In genomic region chrX:133983243-133983973, GRCh38 we compare ENCODE assay signal across 26 cellular contexts. TPM values are rescaled to one million over a fixed set of nuclear protein-coding genes. Genes with fewer than 3 reads are reported as not detected.
DNase-seq lines count a peak whose midpoint lies in the region; ATAC-seq, FAIRE-seq and TF ChIP-seq lines count a peak whose summit lies in the region.
"Had no signal": no experiment of that assay in that cellular context is flagged by ENCODE, and none has a peak within 500 bp of the region (broad histone marks: within the 10 kb centered on the region; RNA-seq: fewer than 3 reads in every experiment).

No MANE protein-coding gene starts in this region.

- peak; percentile 11 to 46 for DNase-seq in HAP-1 (ENCODE audit: low spot score in 2 of 2)
- no peak for DNase-seq in WTC11 (ENCODE audit: low spot score)
- peak; percentile 23 for DNase-seq in iPS-NIHi7 (ENCODE audit: extremely low spot score)
- DNase-seq in osteoblast (ENCODE audit: insufficient read length, low spot score, missing footprints) = peak; percentile 27
- no peak for DNase-seq in NCI-H2029 (lab: John Stamatoyannopoulos, UW)
- DNase-seq in BE2C = no peak
- DNase-seq in HTR-8/SVneo (ENCODE audit: insufficient read length, low spot score) = no peak
- no peak for DNase-seq in Calu3
- DNase-seq: activated CD4-positive, alpha-beta memory T cell treated with anti-CD3 and anti-CD28 coated beads for 36 hours; activated CD4-positive, CD25-positive, alpha-beta regulatory T cell treated with anti-CD3 and anti-CD28 coated beads, Interleukin-2, amount 50 U/mL, for 72 hours; activated T-cell treated with anti-CD3 and anti-CD28 coated beads, Interleukin-2, amount 50 U/mL, for 72 hours; central memory CD4-positive, alpha-beta T cell; HCEC 1CT; NCI-H146; nucleus accumbens; psoas muscle; sigmoid colon; stimulated activated CD4-positive, alpha-beta T cell treated with anti-CD3 and anti-CD28 coated beads, Interleukin-4, amount 100 ng/mL, for 4 hours; T-helper 2 cell; transverse colon had no signal

- H3K27ac ChIP-seq in osteoblast (ENCODE audit: low read depth, low read length) = no peak overlapping the region
- H3K27ac ChIP-seq: psoas muscle, sigmoid colon, transverse colon had no signal

- H3K4me1 ChIP-seq in HAP-1 (peaks cover 74% of the 10 kb centered on the region), osteoblast (ENCODE audit: insufficient read depth, low read length) (no peaks in the 10 kb centered on the region), BE2C (no peaks in the 10 kb centered on the region)
- H3K4me1 ChIP-seq: psoas muscle had no signal

- intact Hi-C loops in Calu3 (cut with micrococcal nuclease; ENCODE audit: unreplicated experiment) = no loop called here

- no peaks in the 10 kb centered on the region for H4K20me1 ChIP-seq in osteoblast (ENCODE audit: insufficient read depth, low read length)

- BruUV-seq in Calu3 (replicated peaks; lab: Mats Ljungman, UMichigan) = no TSS peak

- CTCF ChIA-PET in WTC11 (lab: Charles Lee) (no interaction called here), Calu3 (lab: Charles Lee) (interaction anchor here (0.6 kb wide), 1 partner anchor 71 kb away, joined by 3 read pairs; no protein-coding TSS in a partner anchor)

- H3K36me3 ChIP-seq in HAP-1 (replicated peaks) (peaks cover 8% of the 10 kb centered on the region; the same call in 1 of the 2 replicates), osteoblast (ENCODE audit: insufficient read depth, low read length) (no peaks in the 10 kb centered on the region), BE2C (no peaks in the 10 kb centered on the region)
- H3K36me3 ChIP-seq: sigmoid colon, transverse colon had no signal

- TF ChIP-seq CTCF in WTC11 (IDR thresholded peaks at IDR 0.05) = no peak
- no peak for TF ChIP-seq CTCF in osteoblast (IDR thresholded peaks at IDR 0.05; ENCODE audit: extremely low read depth, low read depth, low read length)
- TF ChIP-seq CTCF in BE2C (IDR thresholded peaks at IDR 0.05; ENCODE audit: low read depth, low read length) = no peak
- TF ChIP-seq CTCF in Calu3 (IDR thresholded peaks at IDR 0.05; ENCODE audit: unreplicated experiment) = no peak

- no peaks in the 10 kb centered on the region for H3K79me2 ChIP-seq in osteoblast (ENCODE audit: insufficient read depth, low read length)

- POLR2A ChIA-PET in WTC11 (lab: Charles Lee) = no interaction called here

- H3K27me3 ChIP-seq in HAP-1 (ENCODE audit: low read depth) = no peaks in the 10 kb centered on the region
- no peaks in the 10 kb centered on the region for H3K27me3 ChIP-seq in osteoblast (ENCODE audit: insufficient read depth, low read length)
- H3K27me3 ChIP-seq in BE2C = no peaks in the 10 kb centered on the region

- H3K4me2 ChIP-seq in osteoblast (ENCODE audit: insufficient read depth, low read length) = no peak overlapping the region

- FAIRE-seq in HTR-8/SVneo (lab: Jason Lieb, UNC) = no peak
- FAIRE-seq: G401.6 had no signal

- no peaks in the 10 kb centered on the region for H3K9me3 Mint-ChIP-seq in WTC11
- no peaks in the 10 kb centered on the region for H3K9me3 Mint-ChIP-seq in Calu3 (ENCODE audit: low read depth, unreplicated experiment)
- H3K9me3 Mint-ChIP-seq: activated CD4-positive, alpha-beta memory T cell treated with anti-CD3 and anti-CD28 coated beads for 36 hours; activated T-cell treated with anti-CD3 and anti-CD28 coated beads, Interleukin-2, amount 50 U/mL, for 72 hours had no signal

- no peaks in the 10 kb centered on the region for H3K36me3 Mint-ChIP-seq in WTC11
- peaks cover 4% of the 10 kb centered on the region for H3K36me3 Mint-ChIP-seq in Calu3 (ENCODE audit: insufficient read depth, unreplicated experiment)
- H3K36me3 Mint-ChIP-seq: activated CD4-positive, alpha-beta memory T cell treated with anti-CD3 and anti-CD28 coated beads for 36 hours had no signal

- H3K4me3 ChIP-seq in HAP-1 (peak overlapping the region; percentile 50), osteoblast (ENCODE audit: insufficient read depth, low read length) (no peak overlapping the region), BE2C (ENCODE audit: low read depth, low read length) (no peak overlapping the region)
- H3K4me3 ChIP-seq: psoas muscle, sigmoid colon, transverse colon had no signal

- H3K27ac Mint-ChIP-seq in WTC11 (no peak overlapping the region), Calu3 (ENCODE audit: unreplicated experiment) (no peak overlapping the region)
- H3K27ac Mint-ChIP-seq: activated CD4-positive, alpha-beta memory T cell treated with anti-CD3 and anti-CD28 coated beads for 36 hours; activated T-cell treated with anti-CD3 and anti-CD28 coated beads, Interleukin-2, amount 50 U/mL, for 72 hours had no signal

- in situ Hi-C loops in HAP-1 (cut with MboI; ENCODE audit: low sequenced_read_pairs) = no loop called here

- H2AFZ ChIP-seq in osteoblast (ENCODE audit: low read length) = no peak overlapping the region

- ATAC-seq in WTC11 = no peak
- ATAC-seq: activated T-cell treated with anti-CD3 and anti-CD28 coated beads, Interleukin-2, amount 50 U/mL, for 72 hours; esophagus mucosa; psoas muscle had no signal

- peaks cover 47% of the 10 kb centered on the region for H3K4me1 Mint-ChIP-seq in WTC11
- no peaks in the 10 kb centered on the region for H3K4me1 Mint-ChIP-seq in Calu3 (ENCODE audit: low read depth, unreplicated experiment)

- peaks cover 21% of the 10 kb centered on the region for H3K27me3 Mint-ChIP-seq in WTC11 (ENCODE audit: low read depth)
- H3K27me3 Mint-ChIP-seq in Calu3 (ENCODE audit: unreplicated experiment) = peaks cover 16% of the 10 kb centered on the region

- H3K9me3 ChIP-seq in HAP-1 (no peaks in the 10 kb centered on the region), osteoblast (ENCODE audit: low read depth, low read length) (no peaks in the 10 kb centered on the region), BE2C (no peaks in the 10 kb centered on the region)
- H3K9me3 ChIP-seq: psoas muscle, sigmoid colon, transverse colon had no signal

- H3K4me3 Mint-ChIP-seq in WTC11 (peak overlapping the region; percentile 77), Calu3 (ENCODE audit: low read depth, unreplicated experiment) (no peak overlapping the region)

TF ChIP-seq in WTC11, 78 proteins besides CTCF, POLR2A, EP300 and RAD21:
- TF ChIP-seq ZSCAN18 (CRISPR knock-in tag; IDR thresholded peaks at IDR 0.05) (no peak), USF2 (CRISPR knock-in tag; IDR thresholded peaks at IDR 0.05) (peak; percentile 60)

RNA-seq across cellular contexts. Expression of gene GPC3, which starts 2.0 kb away (rescaled TPM):
- total RNA-seq in WTC11 (2021) (32.4 to 34.7 TPM (median 32.5 TPM) in 3 replicates), osteoblast (not detected in 2 replicates), Calu3 (2022) (2.3 and 4.0 TPM in 2 replicates)
- polyA plus RNA-seq in BE2C (2012; ENCODE audit: insufficient read depth, insufficient read length, low read depth) = 0.54 TPM
- total RNA-seq: fibroblast of villous mesenchyme, lung microvascular endothelial cell, NCI-H460 had no signal
- polyA plus RNA-seq: BJ had no signal

Comparison
In these comparisons a context has a peak if more than half of its experiments do, and no peak if none do; other contexts are left out.
1. DNase-seq: peak in HAP-1 (2 of 2), iPS-NIHi7 (single experiment) and osteoblast (single experiment); none in WTC11 (single experiment), NCI-H2029 (single experiment), BE2C (single experiment), HTR-8/SVneo (single experiment) and Calu3 (single experiment).